Comparison of ENCODE assay signal across 2 cellular contexts in the genomic region with DNA sequence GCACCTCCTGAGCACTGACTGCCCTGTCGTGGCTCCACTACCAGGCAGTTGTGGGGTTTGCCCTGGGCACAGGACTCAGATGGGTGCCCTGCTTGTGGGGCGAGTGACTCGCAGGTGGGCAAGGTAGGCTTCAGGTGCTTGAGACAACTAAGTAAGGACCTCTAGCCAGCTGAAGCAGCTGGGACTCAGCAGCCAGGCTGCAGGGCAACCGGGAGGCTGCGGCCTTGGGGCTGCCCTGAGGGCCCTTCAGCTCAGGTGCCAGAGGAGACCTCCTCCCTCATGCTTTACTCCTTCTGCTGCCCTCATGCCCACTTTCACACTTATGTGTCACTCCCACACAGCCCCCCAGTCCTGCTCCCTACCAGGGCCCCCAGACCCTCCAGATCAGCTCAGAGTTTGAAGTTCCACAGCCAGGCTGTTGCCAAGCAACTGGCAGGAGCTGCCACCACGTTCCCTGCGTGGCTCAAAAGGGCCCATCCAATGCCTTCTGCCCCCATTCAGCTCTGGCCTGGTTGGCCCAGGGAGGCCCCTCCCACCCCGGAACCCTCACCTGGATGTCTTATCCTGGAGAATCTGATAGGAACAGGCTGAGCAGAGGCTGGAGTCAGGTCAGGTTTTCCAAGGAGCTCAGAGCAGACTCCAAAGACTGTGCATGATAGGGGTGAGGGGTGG.
TF ChIP-seq lines count a peak whose summit lies in the region.

No MANE protein-coding gene starts in this region.

TF ChIP-seq in HepG2, 621 proteins besides CTCF, POLR2A, EP300 and RAD21:
- TF ChIP-seq KMT2B (CRISPR knock-in tag; IDR thresholded peaks at IDR 0.05): no peak
- TF ChIP-seq MTA1 (CRISPR knock-in tag; IDR thresholded peaks at IDR 0.05; ENCODE audit: borderline replicate concordance): 0 out of 2 replicates have a peak, but pooled peaks have one; percentile 4
TF ChIP-seq in HepG2: peak in this region for 1.

TF ChIP-seq in SK-N-SH treated with all-trans-retinoic acid at 6 μM for 48 hours, 23 proteins besides CTCF, POLR2A, EP300 and RAD21:
- no peak for TF ChIP-seq ARNTL (CRISPR knock-in tag; IDR thresholded peaks at IDR 0.05; ENCODE audit: borderline replicate concordance, low read depth)
- no peak for TF ChIP-seq ESRRG (CRISPR knock-in tag; IDR thresholded peaks at IDR 0.05)
- no peak for TF ChIP-seq ZNF8 (CRISPR knock-in tag; IDR thresholded peaks at IDR 0.05)
- TF ChIP-seq BACH2 (CRISPR knock-in tag; IDR thresholded peaks at IDR 0.05; ENCODE audit: borderline replicate concordance): no peak
- TF ChIP-seq ZNF70 (CRISPR knock-in tag; IDR thresholded peaks at IDR 0.05): no peak
- no peak for TF ChIP-seq ZFP3 (CRISPR knock-in tag; IDR thresholded peaks at IDR 0.05)
- TF ChIP-seq, protein P1, sequence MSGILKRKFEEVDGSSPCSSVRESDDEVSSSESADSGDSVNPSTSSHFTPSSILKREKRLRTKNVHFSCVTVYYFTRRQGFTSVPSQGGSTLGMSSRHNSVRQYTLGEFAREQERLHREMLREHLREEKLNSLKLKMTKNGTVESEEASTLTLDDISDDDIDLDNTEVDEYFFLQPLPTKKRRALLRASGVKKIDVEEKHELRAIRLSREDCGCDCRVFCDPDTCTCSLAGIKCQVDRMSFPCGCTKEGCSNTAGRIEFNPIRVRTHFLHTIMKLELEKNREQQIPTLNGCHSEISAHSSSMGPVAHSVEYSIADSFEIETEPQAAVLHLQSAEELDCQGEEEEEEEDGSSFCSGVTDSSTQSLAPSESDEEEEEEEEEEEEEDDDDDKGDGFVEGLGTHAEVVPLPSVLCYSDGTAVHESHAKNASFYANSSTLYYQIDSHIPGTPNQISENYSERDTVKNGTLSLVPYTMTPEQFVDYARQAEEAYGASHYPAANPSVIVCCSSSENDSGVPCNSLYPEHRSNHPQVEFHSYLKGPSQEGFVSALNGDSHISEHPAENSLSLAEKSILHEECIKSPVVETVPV (CRISPR knock-in tag; IDR thresholded peaks at IDR 0.05): no peak
- TF ChIP-seq, protein P2, sequence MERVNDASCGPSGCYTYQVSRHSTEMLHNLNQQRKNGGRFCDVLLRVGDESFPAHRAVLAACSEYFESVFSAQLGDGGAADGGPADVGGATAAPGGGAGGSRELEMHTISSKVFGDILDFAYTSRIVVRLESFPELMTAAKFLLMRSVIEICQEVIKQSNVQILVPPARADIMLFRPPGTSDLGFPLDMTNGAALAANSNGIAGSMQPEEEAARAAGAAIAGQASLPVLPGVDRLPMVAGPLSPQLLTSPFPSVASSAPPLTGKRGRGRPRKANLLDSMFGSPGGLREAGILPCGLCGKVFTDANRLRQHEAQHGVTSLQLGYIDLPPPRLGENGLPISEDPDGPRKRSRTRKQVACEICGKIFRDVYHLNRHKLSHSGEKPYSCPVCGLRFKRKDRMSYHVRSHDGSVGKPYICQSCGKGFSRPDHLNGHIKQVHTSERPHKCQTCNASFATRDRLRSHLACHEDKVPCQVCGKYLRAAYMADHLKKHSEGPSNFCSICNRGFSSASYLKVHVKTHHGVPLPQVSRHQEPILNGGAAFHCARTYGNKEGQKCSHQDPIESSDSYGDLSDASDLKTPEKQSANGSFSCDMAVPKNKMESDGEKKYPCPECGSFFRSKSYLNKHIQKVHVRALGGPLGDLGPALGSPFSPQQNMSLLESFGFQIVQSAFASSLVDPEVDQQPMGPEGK (CRISPR knock-in tag; IDR thresholded peaks at IDR 0.05; ENCODE audit: borderline replicate concordance): no peak
- no peak for TF ChIP-seq OSR1 (CRISPR knock-in tag; IDR thresholded peaks at IDR 0.05)
- no peak for TF ChIP-seq PPARA (CRISPR knock-in tag; IDR thresholded peaks at IDR 0.05; ENCODE audit: borderline replicate concordance)
- no peak for TF ChIP-seq ZNF565 (CRISPR knock-in tag; conservative IDR thresholded peaks at IDR 0.05; ENCODE audit: low read depth)
- TF ChIP-seq GLIS3 (CRISPR knock-in tag; IDR thresholded peaks at IDR 0.05): no peak
- TF ChIP-seq, protein P3, sequence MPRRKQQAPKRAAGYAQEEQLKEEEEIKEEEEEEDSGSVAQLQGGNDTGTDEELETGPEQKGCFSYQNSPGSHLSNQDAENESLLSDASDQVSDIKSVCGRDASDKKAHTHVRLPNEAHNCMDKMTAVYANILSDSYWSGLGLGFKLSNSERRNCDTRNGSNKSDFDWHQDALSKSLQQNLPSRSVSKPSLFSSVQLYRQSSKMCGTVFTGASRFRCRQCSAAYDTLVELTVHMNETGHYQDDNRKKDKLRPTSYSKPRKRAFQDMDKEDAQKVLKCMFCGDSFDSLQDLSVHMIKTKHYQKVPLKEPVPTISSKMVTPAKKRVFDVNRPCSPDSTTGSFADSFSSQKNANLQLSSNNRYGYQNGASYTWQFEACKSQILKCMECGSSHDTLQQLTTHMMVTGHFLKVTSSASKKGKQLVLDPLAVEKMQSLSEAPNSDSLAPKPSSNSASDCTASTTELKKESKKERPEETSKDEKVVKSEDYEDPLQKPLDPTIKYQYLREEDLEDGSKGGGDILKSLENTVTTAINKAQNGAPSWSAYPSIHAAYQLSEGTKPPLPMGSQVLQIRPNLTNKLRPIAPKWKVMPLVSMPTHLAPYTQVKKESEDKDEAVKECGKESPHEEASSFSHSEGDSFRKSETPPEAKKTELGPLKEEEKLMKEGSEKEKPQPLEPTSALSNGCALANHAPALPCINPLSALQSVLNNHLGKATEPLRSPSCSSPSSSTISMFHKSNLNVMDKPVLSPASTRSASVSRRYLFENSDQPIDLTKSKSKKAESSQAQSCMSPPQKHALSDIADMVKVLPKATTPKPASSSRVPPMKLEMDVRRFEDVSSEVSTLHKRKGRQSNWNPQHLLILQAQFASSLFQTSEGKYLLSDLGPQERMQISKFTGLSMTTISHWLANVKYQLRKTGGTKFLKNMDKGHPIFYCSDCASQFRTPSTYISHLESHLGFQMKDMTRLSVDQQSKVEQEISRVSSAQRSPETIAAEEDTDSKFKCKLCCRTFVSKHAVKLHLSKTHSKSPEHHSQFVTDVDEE (CRISPR knock-in tag; IDR thresholded peaks at IDR 0.05): no peak
- no peak for TF ChIP-seq RARB (CRISPR knock-in tag; IDR thresholded peaks at IDR 0.05)
